In the genomic region with DNA sequence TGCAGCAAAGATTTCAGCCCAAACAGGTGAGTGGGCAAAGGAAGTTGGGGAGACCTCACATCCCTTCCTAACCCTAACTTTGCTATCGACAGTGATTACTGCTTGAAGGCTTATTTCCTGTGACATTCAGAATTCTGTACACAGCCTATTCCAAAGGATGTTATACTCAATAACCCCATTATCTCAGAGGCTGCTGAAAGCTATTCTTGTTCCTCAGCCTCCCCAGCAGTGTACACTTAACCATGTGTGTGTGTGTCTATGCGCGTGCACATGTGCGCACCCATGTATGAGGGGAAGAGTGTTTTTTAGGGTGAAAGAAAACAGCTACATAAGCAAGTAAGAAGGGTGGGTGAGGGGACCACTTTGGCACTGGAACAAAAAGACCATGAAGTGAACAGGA, we compare ENCODE assay signal across 21 cellular contexts.
DNase-seq lines count a peak whose midpoint lies in the region; ATAC-seq lines count a peak whose summit lies in the region.
"Had no signal": no experiment of that assay in that cellular context is flagged by ENCODE, and none has a peak within 500 bp of the region (broad histone marks: within the 10 kb centered on the region; RNA-seq: fewer than 3 reads in every experiment).

No MANE protein-coding gene starts in this region.

- H2BK5ac ChIP-seq in mesenchymal stem cell (ENCODE audit: low read depth, low read length, poor library complexity, severe bottlenecking) = no peak overlapping the region

- no peak overlapping the region for H3K9ac ChIP-seq in mesenchymal stem cell (ENCODE audit: low read length)
- H3K9ac ChIP-seq: BLaER1 had no signal

- H3K79me1 ChIP-seq in mesenchymal stem cell (replicated peaks; ENCODE audit: low read length, poor library complexity, severe bottlenecking) = peaks cover 1% of the 10 kb centered on the region

- H3K4me1 ChIP-seq in right cardiac atrium (ENCODE audit: control insufficient read depth, insufficient read depth, low read length) (peaks cover 6% of the 10 kb centered on the region), mesenchymal stem cell (ENCODE audit: control insufficient read depth, insufficient read depth, low read depth, low read length) (peaks cover 12% of the 10 kb centered on the region)
- H3K4me1 ChIP-seq: BLaER1 had no signal

- H3K4me3 ChIP-seq in right cardiac atrium (ENCODE audit: low read length) (no peak overlapping the region), mesenchymal stem cell (ENCODE audit: insufficient read depth in 1 of 2, low read depth in 1 of 2, low read length in 2 of 2) (no peak overlapping the region)
- H3K4me3 ChIP-seq: BLaER1, MG63, PC-9 had no signal

- H3K9me3 ChIP-seq in right cardiac atrium (ENCODE audit: control insufficient read depth, low read length) = no peaks in the 10 kb centered on the region
- no peaks in the 10 kb centered on the region for H3K9me3 ChIP-seq in mesenchymal stem cell (ENCODE audit: control insufficient read depth, low read length)
- H3K9me3 ChIP-seq: BLaER1, MG63 had no signal

- H2AK5ac ChIP-seq in mesenchymal stem cell (ENCODE audit: low read length, severe bottlenecking) = no peak overlapping the region

- H4K8ac ChIP-seq in mesenchymal stem cell (ENCODE audit: low read length) = no peak overlapping the region

- WGBS in right cardiac atrium = 75% methylated on average over 4 of the region's 4 CpGs
- WGBS in mesenchymal stem cell = 97% methylated on average over 4 of the region's 4 CpGs

- ATAC-seq in right cardiac atrium (no peak), GM21619 (IDR thresholded peaks at IDR 0.05; ENCODE audit: unreplicated experiment) (no peak)

- H3K27me3 ChIP-seq in right cardiac atrium (ENCODE audit: control insufficient read depth, insufficient read depth) (no peaks in the 10 kb centered on the region), mesenchymal stem cell (ENCODE audit: control insufficient read depth in 1 of 2, insufficient read depth in 1 of 2, low read length in 2 of 2) (no peaks in the 10 kb centered on the region)
- H3K27me3 ChIP-seq: BLaER1, MG63 had no signal

- intact Hi-C loops in right cardiac atrium (cut with DNase I) (no loop called here), cardiac septum (cut with DNase I) (loop anchor here (5.0 kb wide), 1 partner anchor 37 kb away; no protein-coding TSS in a partner anchor)

- H3K4me2 ChIP-seq in mesenchymal stem cell (ENCODE audit: low read length, poor library complexity, severe bottlenecking) = no peak overlapping the region
- H3K4me2 ChIP-seq: BLaER1, PC-9 had no signal

- no peak overlapping the region for H3K23ac ChIP-seq in mesenchymal stem cell (ENCODE audit: low read length in 2 of 2)

- no peak overlapping the region for H2BK15ac ChIP-seq in mesenchymal stem cell (ENCODE audit: low read depth, poor library complexity, severe bottlenecking)

- no peak overlapping the region for H4K91ac ChIP-seq in mesenchymal stem cell (ENCODE audit: low read length)

- no peak overlapping the region for H2BK12ac ChIP-seq in mesenchymal stem cell (ENCODE audit: low read length in 2 of 2)

- no peak for DNase-seq in right cardiac atrium
- DNase-seq in cardiac septum (ENCODE audit: low spot score) = no peak
- peak in 1 of 61 donors; percentile 18 for DNase-seq in caudate nucleus (lab: John Stamatoyannopoulos, UW)
- DNase-seq in mesenchymal stem cell = no peak
- DNase-seq in pons (ENCODE audit: low spot score) = peak; percentile 63
- no peak for DNase-seq in DMS79 treated with DMSO at 0.1 percent for 48 hours (lab: John Stamatoyannopoulos, UW)
- DNase-seq in ureter (ENCODE audit: low spot score) = no peak
- DNase-seq: CD4-positive, CD25-positive, alpha-beta regulatory T cell; KG1; MG63; NCI-H1105 treated with DMSO at 0.1 percent for 48 hours; NCI-H146; NCI-H1930; NCI-H2107; NCI-H524; NCI-H774; PC-9; Right ventricle myocardium superior; RPMI8226 had no signal

- H3K27ac ChIP-seq in right cardiac atrium (ENCODE audit: low read length) = peak overlapping the region; percentile 53
- peak overlapping the region; percentile 19 for H3K27ac ChIP-seq in caudate nucleus (ENCODE audit: low read depth, low read length)
- H3K27ac ChIP-seq in mesenchymal stem cell (ENCODE audit: low read length, poor library complexity, severe bottlenecking) = peak overlapping the region; percentile 13
- H3K27ac ChIP-seq: BLaER1, PC-9 had no signal

- H3K18ac ChIP-seq in mesenchymal stem cell (ENCODE audit: low read depth in 1 of 2, low read length in 2 of 2) = no peak overlapping the region

- no peak overlapping the region for H3K14ac ChIP-seq in mesenchymal stem cell (ENCODE audit: low read length in 2 of 2)

- no peaks in the 10 kb centered on the region for H3K36me3 ChIP-seq in mesenchymal stem cell (ENCODE audit: control insufficient read depth in 1 of 2, insufficient read depth in 2 of 2, low read depth in 1 of 2, low read length in 2 of 2)
- H3K36me3 ChIP-seq: MG63 had no signal

- no peak overlapping the region for H3K4ac ChIP-seq in mesenchymal stem cell (ENCODE audit: low read depth in 1 of 2, low read length in 2 of 2)

- no peak overlapping the region for H2BK120ac ChIP-seq in mesenchymal stem cell (ENCODE audit: low read depth, low read length)

- no peak overlapping the region for H2AFZ ChIP-seq in mesenchymal stem cell (ENCODE audit: low read depth, low read length)
- H2AFZ ChIP-seq: PC-9 had no signal
